8 cellular contexts compared by ENCODE assay signal in genomic region chr7:149092244-149092643, GRCh38. TPM values are rescaled to one million over a fixed set of nuclear protein-coding genes. Genes with fewer than 3 reads are reported as not detected.
A peak's percentile ranks its signal among the peaks of the same experiment; 100 is the strongest.
DNase-seq lines count a peak whose midpoint lies in the region; ATAC-seq and TF ChIP-seq lines count a peak whose summit lies in the region.
"Not testable (repeated sequence)": the region's sequence is repeated elsewhere in the genome, so short reads cannot be mapped to it uniquely, and the experiment has no call there.

No MANE protein-coding gene starts in this region.

- DNase-seq in OCI-LY7 (ENCODE audit: low spot score) (peak; percentile 10), mucosa of descending colon (peak in 2 of 3 donors; percentile 42 to 47)
- not testable (repeated sequence) for DNase-seq in activated CD4-positive, alpha-beta memory T cell treated with anti-CD3 and anti-CD28 coated beads for 36 hours; effector memory CD8-positive, alpha-beta T cell; sigmoid colon; type B pancreatic cell (ENCODE audit: extremely low spot score, unreplicated experiment)

- TF ChIP-seq EP300 in sigmoid colon (IDR thresholded peaks at IDR 0.05), result not testable (repeated sequence)

- peak overlapping the region; percentile 8 for H3K4me3 Mint-ChIP-seq in activated CD4-positive, alpha-beta memory T cell treated with anti-CD3 and anti-CD28 coated beads for 36 hours
- peak overlapping the region; percentile 44 for H3K4me3 Mint-ChIP-seq in activated naive CD8-positive, alpha-beta T cell
- peak overlapping the region; percentile 88 to 99 for H3K4me3 Mint-ChIP-seq in effector memory CD8-positive, alpha-beta T cell
- H3K4me3 Mint-ChIP-seq in type B pancreatic cell, result not testable (repeated sequence)

- CTCF ChIA-PET in OCI-LY7 (lab: Charles Lee; ENCODE audit: unreplicated experiment), result not testable (repeated sequence)
- CTCF ChIA-PET in activated CD4-positive, alpha-beta memory T cell treated with anti-CD3 and anti-CD28 coated beads for 36 hours (lab: Charles Lee), result interaction anchor here (0.7 to 1.6 kb wide), 2 partner anchors 25 to 87 kb away, joined by 3 to 9 read pairs; no protein-coding TSS in a partner anchor

- peak overlapping the region in 4 of 11 experiments; percentile 89 to 96 (median 93); a peak in 7 of 22 replicates for H3K9ac ChIP-seq in BLaER1 treated with 17β-estradiol and CSF1 and Interleukin-3, amounts not matched to agents 10 nM and 100 nM

- peak overlapping the region; percentile 71 to 97 (median 84) for H3K4me2 ChIP-seq in BLaER1 treated with 17β-estradiol and CSF1 and Interleukin-3, amounts not matched to agents 10 nM and 100 nM
- peak overlapping the region; percentile 45; the same call in 1 of the 2 replicates for H3K4me2 ChIP-seq in OCI-LY7 (ENCODE audit: low read length)

- H3K4me3 ChIP-seq in BLaER1 treated with 17β-estradiol and CSF1 and Interleukin-3, amounts not matched to agents 10 nM and 100 nM, result peak overlapping the region in 3 of 10 experiments; percentile 90 to 99 (median 96); a peak in 4 of 20 replicates
- H3K4me3 ChIP-seq in OCI-LY7 (ENCODE audit: low read depth, low read length, poor library complexity, severe bottlenecking), result peak overlapping the region; percentile 20
- not testable (repeated sequence) for H3K4me3 ChIP-seq in mucosa of descending colon, sigmoid colon

- not testable (repeated sequence) for H2AFZ ChIP-seq in OCI-LY7 (ENCODE audit: low read length)

- peaks cover 0 to 15% (median 7%) of the 10 kb centered on the region in 11 experiments; a peak in 13 of 22 replicates for H3K36me3 ChIP-seq in BLaER1 treated with 17β-estradiol and CSF1 and Interleukin-3, amounts not matched to agents 10 nM and 100 nM
- H3K36me3 ChIP-seq in OCI-LY7 (ENCODE audit: insufficient read depth, low read length), result peaks cover 15% of the 10 kb centered on the region
- H3K36me3 ChIP-seq in mucosa of descending colon (ENCODE audit: low read depth); sigmoid colon: not testable (repeated sequence)

- ATAC-seq in effector memory CD8-positive, alpha-beta T cell (replicated peaks); mucosa of descending colon: not testable (repeated sequence)

- H3K27me3 ChIP-seq in BLaER1 treated with 17β-estradiol and CSF1 and Interleukin-3, amounts not matched to agents 10 nM and 100 nM; sigmoid colon: not testable (repeated sequence)

- H3K27me3 Mint-ChIP-seq in activated CD4-positive, alpha-beta memory T cell treated with anti-CD3 and anti-CD28 coated beads for 36 hours; activated naive CD8-positive, alpha-beta T cell; effector memory CD8-positive, alpha-beta T cell; type B pancreatic cell: not testable (repeated sequence)

- H3K9me3 ChIP-seq in BLaER1 treated with 17β-estradiol and CSF1 and Interleukin-3, amounts not matched to agents 10 nM and 100 nM (replicated peaks in 1 of 11); OCI-LY7 (ENCODE audit: low read length); mucosa of descending colon; sigmoid colon: not testable (repeated sequence)

- TF ChIP-seq POLR2A in sigmoid colon (IDR thresholded peaks at IDR 0.05), result not testable (repeated sequence)

- not testable (repeated sequence) for H3K27ac Mint-ChIP-seq in activated CD4-positive, alpha-beta memory T cell treated with anti-CD3 and anti-CD28 coated beads for 36 hours; activated naive CD8-positive, alpha-beta T cell; type B pancreatic cell
- H3K27ac Mint-ChIP-seq in effector memory CD8-positive, alpha-beta T cell, result peak overlapping the region; percentile 25 to 97

- not testable (repeated sequence) for TF ChIP-seq CTCF in OCI-LY7 (conservative IDR thresholded peaks at IDR 0.05; ENCODE audit: low read length); mucosa of descending colon (IDR thresholded peaks at IDR 0.05); sigmoid colon (IDR thresholded peaks at IDR 0.05)
- TF ChIP-seq CTCF in type B pancreatic cell (conservative IDR thresholded peaks at IDR 0.05), result peak; percentile 28

- POLR2A ChIA-PET in OCI-LY7 (lab: Charles Lee); activated CD4-positive, alpha-beta memory T cell treated with anti-CD3 and anti-CD28 coated beads for 36 hours (lab: Charles Lee): not testable (repeated sequence)

- H3K36me3 Mint-ChIP-seq in activated CD4-positive, alpha-beta memory T cell treated with anti-CD3 and anti-CD28 coated beads for 36 hours; activated naive CD8-positive, alpha-beta T cell: not testable (repeated sequence)
- peaks cover 15% of the 10 kb centered on the region for H3K36me3 Mint-ChIP-seq in effector memory CD8-positive, alpha-beta T cell (ENCODE audit: insufficient read depth)
- H3K36me3 Mint-ChIP-seq in type B pancreatic cell, result peaks cover 11% of the 10 kb centered on the region

- H3K79me2 ChIP-seq in OCI-LY7 (ENCODE audit: insufficient read depth, low read depth, low read length), result peaks cover 10% of the 10 kb centered on the region; the same call in 1 of the 2 replicates

- H3K27ac ChIP-seq in BLaER1 treated with 17β-estradiol and CSF1 and Interleukin-3, amounts not matched to agents 10 nM and 100 nM, result peak overlapping the region in 9 of 11 experiments; percentile 90 to 97 (median 95); a peak in 15 of 22 replicates
- not testable (repeated sequence) for H3K27ac ChIP-seq in OCI-LY7 (ENCODE audit: low read depth, low read length, poor library complexity, severe bottlenecking)
- peak overlapping the region; percentile 92 to 99 (median 96) for H3K27ac ChIP-seq in sigmoid colon

- WGBS in sigmoid colon, 2 donors, result 86 to 97% methylated on average over 20 of the region's 20 CpGs

- BruUV-seq in OCI-LY7 (replicated peaks; lab: Mats Ljungman, UMichigan), result not testable (repeated sequence)

- peaks cover 31 to 45% (median 37%) of the 10 kb centered on the region in 10 experiments for H3K4me1 ChIP-seq in BLaER1 treated with 17β-estradiol and CSF1 and Interleukin-3, amounts not matched to agents 10 nM and 100 nM
- H3K4me1 ChIP-seq in OCI-LY7 (ENCODE audit: insufficient read depth, low read length, poor library complexity, severe bottlenecking) (peaks cover 28% of the 10 kb centered on the region), sigmoid colon (peaks cover 0 to 17% (median 9%) of the 10 kb centered on the region in 4 donors)
- not testable (repeated sequence) for H3K4me1 ChIP-seq in mucosa of descending colon (ENCODE audit: low read depth)

- H3K4me1 Mint-ChIP-seq in activated CD4-positive, alpha-beta memory T cell treated with anti-CD3 and anti-CD28 coated beads for 36 hours (ENCODE audit: low read depth), result peaks cover 18% of the 10 kb centered on the region
- H3K4me1 Mint-ChIP-seq in activated naive CD8-positive, alpha-beta T cell (ENCODE audit: low read depth), result peaks cover 24% of the 10 kb centered on the region
- peaks cover 14 to 19% of the 10 kb centered on the region in 2 donors for H3K4me1 Mint-ChIP-seq in effector memory CD8-positive, alpha-beta T cell (ENCODE audit: low read depth in 2 of 2)
- peaks cover 14% of the 10 kb centered on the region for H3K4me1 Mint-ChIP-seq in type B pancreatic cell (ENCODE audit: unreplicated experiment)

- intact Hi-C loops in OCI-LY7 (cut with micrococcal nuclease; ENCODE audit: unreplicated experiment); mucosa of descending colon (cut with DNase I, micrococcal nuclease): not testable (repeated sequence)
- intact Hi-C loops in activated CD4-positive, alpha-beta memory T cell treated with anti-CD3 and anti-CD28 coated beads for 36 hours (cut with micrococcal nuclease), result loop anchor here (5.0 kb wide), 1 partner anchor 585 kb away; no protein-coding TSS in a partner anchor
- intact Hi-C loops in sigmoid colon (cut with DNase I), result loop anchor here (5.0 kb wide), 1 partner anchor 210 kb away; the partner anchor contains the start of gene EZH2

- H3K9me3 Mint-ChIP-seq in activated CD4-positive, alpha-beta memory T cell treated with anti-CD3 and anti-CD28 coated beads for 36 hours; activated naive CD8-positive, alpha-beta T cell (ENCODE audit: low read depth); effector memory CD8-positive, alpha-beta T cell; type B pancreatic cell: not testable (repeated sequence)

- H3K9me2 ChIP-seq in OCI-LY7 (ENCODE audit: insufficient read depth, low read length), result not testable (repeated sequence)

- not testable (repeated sequence) for H4K20me1 ChIP-seq in BLaER1 treated with 17β-estradiol and CSF1 and Interleukin-3, amounts not matched to agents 10 nM and 100 nM; OCI-LY7 (ENCODE audit: insufficient read depth, low read length)

RNA-seq across cellular contexts. Expression of gene ZNF786, which starts 1.7 kb away (rescaled TPM):
- 3.9 and 5.1 TPM in 2 replicates for total RNA-seq in OCI-LY7 (2014; rRNA removed; shearing (Covaris generic))
- total RNA-seq in OCI-LY7 (2022) (6.8 and 7.7 TPM in 2 replicates), mucosa of descending colon (1 to 10 TPM; 4.0 to 7.1 (median 5.0) TPM), sigmoid colon (1 to 10 TPM; 3.0 to 6.9 (median 3.9) TPM), type B pancreatic cell (ENCODE audit: low replicate concordance) (12.6 and 13.3 TPM in 2 replicates)
- total RNA-seq in activated CD4-positive, alpha-beta memory T cell treated with anti-CD3 and anti-CD28 coated beads for 36 hours, result 1 to 10 TPM; 4.5 to 6.1 TPM
- polyA plus RNA-seq in sigmoid colon, result 1 to 10 TPM in 2 of 3 donors, under 1 TPM in 1; 0.60 to 4.6 (median 1.2) TPM

RNA-seq across cellular contexts. Expression of gene ZNF425, which starts 33.9 kb away (rescaled TPM):
- 0.28 and 1.4 TPM in 2 replicates for total RNA-seq in OCI-LY7 (2014; rRNA removed; shearing (Covaris generic))
- total RNA-seq in OCI-LY7 (2022) (1.1 and 1.6 TPM in 2 replicates), mucosa of descending colon (1 to 10 TPM; 1.3 to 4.2 (median 1.4) TPM), sigmoid colon (1 to 10 TPM; 2.9 to 4.9 (median 3.6) TPM), type B pancreatic cell (ENCODE audit: low replicate concordance) (4.5 and 7.0 TPM in 2 replicates)
- under 1 TPM; 0.74 to 0.75 TPM for total RNA-seq in activated CD4-positive, alpha-beta memory T cell treated with anti-CD3 and anti-CD28 coated beads for 36 hours
- polyA plus RNA-seq in sigmoid colon, result under 1 TPM; 0.60 to 0.85 (median 0.69) TPM

RNA-seq across cellular contexts. Expression of gene ZNF398, which starts 55.0 kb away (rescaled TPM):
- total RNA-seq in OCI-LY7 (2014; rRNA removed; shearing (Covaris generic)), result 11.4 and 11.8 TPM in 2 replicates
- total RNA-seq in OCI-LY7 (2022) (14.2 and 15.5 TPM in 2 replicates), mucosa of descending colon (10 to 100 TPM in 2 of 3 donors, 1 to 10 TPM in 1; 9.9 to 17.2 (median 10.9) TPM), sigmoid colon (10 to 100 TPM; 13.0 to 19.7 (median 18.4) TPM), type B pancreatic cell (ENCODE audit: low replicate concordance) (19.5 and 25.2 TPM in 2 replicates)
- 1 to 10 TPM; 8.4 to 9.4 TPM for total RNA-seq in activated CD4-positive, alpha-beta memory T cell treated with anti-CD3 and anti-CD28 coated beads for 36 hours
- polyA plus RNA-seq in sigmoid colon, result 1 to 10 TPM; 2.4 to 5.3 (median 2.5) TPM
